12 cellular contexts compared by ENCODE assay signal in the genomic region with DNA sequence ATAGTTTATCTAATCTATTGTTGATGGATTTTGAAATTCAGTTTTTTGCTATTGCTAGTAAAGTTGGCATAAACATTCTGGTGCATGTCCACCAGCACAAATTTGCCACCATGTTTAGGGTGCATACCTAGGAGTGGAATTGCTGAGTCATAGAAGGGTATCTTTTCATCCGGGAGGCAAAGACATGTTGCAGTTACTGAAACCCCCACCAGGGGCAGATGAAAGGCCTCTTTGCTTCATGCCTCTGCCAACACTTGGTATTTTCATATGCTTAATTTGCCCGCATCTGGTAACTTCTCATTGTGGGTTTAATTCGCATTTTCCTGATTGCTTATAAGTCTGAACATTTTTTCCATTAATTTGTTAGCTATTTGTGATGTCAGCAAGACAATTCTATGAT. TPM values are rescaled to one million over a fixed set of nuclear protein-coding genes. Genes with fewer than 3 reads are reported as not detected.
DNase-seq lines count a peak whose midpoint lies in the region; ATAC-seq, FAIRE-seq and TF ChIP-seq lines count a peak whose summit lies in the region.
"Had no signal": no experiment of that assay in that cellular context is flagged by ENCODE, and none has a peak within 500 bp of the region (broad histone marks: within the 10 kb centered on the region; RNA-seq: fewer than 3 reads in every experiment).

No MANE protein-coding gene starts in this region.

- H3K4me2 ChIP-seq in K562 (ENCODE audit: insufficient read depth, low read length) (no peak overlapping the region), neuronal stem cell (ENCODE audit: insufficient read depth, low read length, poor library complexity, severe bottlenecking) (no peak overlapping the region)

- intact Hi-C loops in activated CD4-positive, alpha-beta T cell treated with anti-CD3 and anti-CD28 coated beads for 36 hours (cut with DNase I, micrococcal nuclease) = no loop called here
- intact Hi-C loops in K562 (cut with micrococcal nuclease) = no loop called here

- TF ChIP-seq CTCF in K562 (IDR thresholded peaks at IDR 0.05 in 2 of 3, conservative IDR thresholded peaks at IDR 0.05 in 1 of 3; ENCODE audit: insufficient read depth in 2 of 3, low read depth in 1 of 3, low read length in 3 of 3) (peak in 1 of 3 experiments; percentile 17; a peak in 1 of 6 replicates), osteocyte (IDR thresholded peaks at IDR 0.05) (peak; percentile 35)

- no peak overlapping the region for H3K27ac ChIP-seq in K562 (ENCODE audit: extremely low read depth, low read depth, low read length)
- no peak overlapping the region for H3K27ac ChIP-seq in neuronal stem cell (replicated peaks; ENCODE audit: low read length)
- H3K27ac ChIP-seq: cardiac muscle cell had no signal

- H3K27me3 Mint-ChIP-seq in activated CD4-positive, alpha-beta T cell treated with anti-CD3 and anti-CD28 coated beads for 36 hours = peaks cover 2% of the 10 kb centered on the region
- H3K27me3 Mint-ChIP-seq in osteocyte (ENCODE audit: unreplicated experiment) = peaks cover 14% of the 10 kb centered on the region
- H3K27me3 Mint-ChIP-seq: CD4-positive, alpha-beta memory T cell had no signal

- no peaks in the 10 kb centered on the region for H3K79me2 ChIP-seq in K562 (ENCODE audit: control insufficient read depth, insufficient read depth, low read length)

- no peak overlapping the region for H2BK5ac ChIP-seq in neuronal stem cell (ENCODE audit: low read length)

- no TSS peak for BruUV-seq in K562 (replicated peaks; lab: Mats Ljungman, UMichigan)

- H3K4me3 ChIP-seq in K562 = no peak overlapping the region
- no peak overlapping the region for H3K4me3 ChIP-seq in neuronal stem cell (ENCODE audit: low read length in 2 of 2)
- H3K4me3 ChIP-seq: cardiac muscle cell had no signal

- no peaks in the 10 kb centered on the region for H4K20me1 ChIP-seq in K562 (replicated peaks; ENCODE audit: control insufficient read depth, insufficient read depth, low read length)

- H3K4me1 ChIP-seq in K562 (replicated peaks in 1 of 2; ENCODE audit: control insufficient read depth in 2 of 2, insufficient read depth in 2 of 2, low read length in 2 of 2) = no peaks in the 10 kb centered on the region
- H3K4me1 ChIP-seq in neuronal stem cell (ENCODE audit: control insufficient read depth in 2 of 2, insufficient read depth in 1 of 2, low read depth in 1 of 2, low read length in 2 of 2) = no peaks in the 10 kb centered on the region

- H3K4ac ChIP-seq in neuronal stem cell (ENCODE audit: low read length) = no peak overlapping the region

- no peak overlapping the region for H2BK12ac ChIP-seq in neuronal stem cell (ENCODE audit: low read length)

- no peak for FAIRE-seq in K562 (lab: Jason Lieb, UNC)

- TF ChIP-seq POLR2A in K562 (conservative IDR thresholded peaks at IDR 0.05) = no peak

- H3K27ac Mint-ChIP-seq in activated CD4-positive, alpha-beta T cell treated with anti-CD3 and anti-CD28 coated beads for 36 hours = no peak overlapping the region
- no peak overlapping the region for H3K27ac Mint-ChIP-seq in osteocyte (ENCODE audit: unreplicated experiment)
- H3K27ac Mint-ChIP-seq: CD4-positive, alpha-beta memory T cell had no signal

- H3K14ac ChIP-seq in neuronal stem cell (ENCODE audit: low read length) = no peak overlapping the region

- no peak overlapping the region for H4K8ac ChIP-seq in neuronal stem cell (ENCODE audit: low read depth, low read length)

- H3K4me3 Mint-ChIP-seq in activated CD4-positive, alpha-beta T cell treated with anti-CD3 and anti-CD28 coated beads for 36 hours = no peak overlapping the region
- no peak overlapping the region for H3K4me3 Mint-ChIP-seq in osteocyte (ENCODE audit: unreplicated experiment)
- H3K4me3 Mint-ChIP-seq: CD4-positive, alpha-beta memory T cell had no signal

- no peaks in the 10 kb centered on the region for H3K27me3 ChIP-seq in K562 (ENCODE audit: control insufficient read depth in 2 of 2, insufficient read depth in 2 of 2, low read length in 2 of 2)
- no peaks in the 10 kb centered on the region for H3K27me3 ChIP-seq in neuronal stem cell (ENCODE audit: control insufficient read depth in 3 of 3, insufficient read depth in 3 of 3, low read depth in 1 of 3, low read length in 3 of 3)
- H3K27me3 ChIP-seq: cardiac muscle cell had no signal

- POLR2A ChIA-PET in activated CD4-positive, alpha-beta T cell treated with anti-CD3 and anti-CD28 coated beads for 36 hours (lab: Charles Lee) = no interaction called here
- POLR2A ChIA-PET in K562 (lab: Yijun Ruan, JAX) = no interaction called here

- H2BK15ac ChIP-seq in neuronal stem cell (ENCODE audit: low read length) = no peak overlapping the region

- TF ChIP-seq RAD21 in K562 (CRISPR knock-in tag; conservative IDR thresholded peaks at IDR 0.05 in 1 of 2, IDR thresholded peaks at IDR 0.05 in 1 of 2) = no peak

- 4% methylated on average over 3 of the region's 3 CpGs for WGBS in K562 (ENCODE audit: insufficient coverage, low coverage, missing lambda C conversion rate)
- WGBS in neuronal stem cell (ENCODE audit: extremely low coverage in 2 of 2, insufficient read length in 2 of 2, insufficient replicate concordance in 1 of 2), 2 donors = no CpG with 5 or more reads among the region's 3 CpGs

- CTCF ChIA-PET in activated CD4-positive, alpha-beta T cell treated with anti-CD3 and anti-CD28 coated beads for 36 hours (lab: Charles Lee) = no interaction called here
- CTCF ChIA-PET in K562 (lab: Yijun Ruan, JAX; ENCODE audit: low intra/inter-chr PET ratio) = no interaction called here

- no peaks in the 10 kb centered on the region for H3K36me3 Mint-ChIP-seq in activated CD4-positive, alpha-beta T cell treated with anti-CD3 and anti-CD28 coated beads for 36 hours (ENCODE audit: low read depth)
- no peaks in the 10 kb centered on the region for H3K36me3 Mint-ChIP-seq in osteocyte (ENCODE audit: unreplicated experiment)
- H3K36me3 Mint-ChIP-seq: CD4-positive, alpha-beta memory T cell had no signal

- H3K9me3 ChIP-seq in K562 (replicated peaks; ENCODE audit: control insufficient read depth, insufficient read depth, low read depth, low read length) = no peaks in the 10 kb centered on the region
- no peaks in the 10 kb centered on the region for H3K9me3 ChIP-seq in neuronal stem cell (replicated peaks in 1 of 2; ENCODE audit: control insufficient read depth in 2 of 2, insufficient read depth in 1 of 2, low read depth in 1 of 2, low read length in 2 of 2)

- H3K23ac ChIP-seq in neuronal stem cell (ENCODE audit: low read depth, low read length, poor library complexity) = no peak overlapping the region

- no peaks in the 10 kb centered on the region for H3K79me1 ChIP-seq in neuronal stem cell (ENCODE audit: low read depth, low read length)

- H3K9me3 Mint-ChIP-seq in activated CD4-positive, alpha-beta T cell treated with anti-CD3 and anti-CD28 coated beads for 36 hours (ENCODE audit: low read depth) = no peaks in the 10 kb centered on the region
- peaks cover 3% of the 10 kb centered on the region for H3K9me3 Mint-ChIP-seq in osteocyte (ENCODE audit: unreplicated experiment)

- H2BK120ac ChIP-seq in neuronal stem cell (ENCODE audit: low read depth, low read length) = no peak overlapping the region

- no peak for TF ChIP-seq EP300 in K562 (IDR thresholded peaks at IDR 0.05; ENCODE audit: low read length)

- no peak for ATAC-seq in activated CD4-positive, alpha-beta T cell treated with anti-CD3 and anti-CD28 coated beads for 36 hours
- ATAC-seq in K562 = no peak
- ATAC-seq in HG02852 (IDR thresholded peaks at IDR 0.05; ENCODE audit: unreplicated experiment) = no peak

- H3K9me1 ChIP-seq in K562 (ENCODE audit: control insufficient read depth, insufficient read depth, low read length) = no peaks in the 10 kb centered on the region

- no peak overlapping the region for H3K18ac ChIP-seq in neuronal stem cell (ENCODE audit: low read length)

- H3K4me1 Mint-ChIP-seq in activated CD4-positive, alpha-beta T cell treated with anti-CD3 and anti-CD28 coated beads for 36 hours = no peaks in the 10 kb centered on the region
- H3K4me1 Mint-ChIP-seq in osteocyte (ENCODE audit: unreplicated experiment) = no peaks in the 10 kb centered on the region
- H3K4me1 Mint-ChIP-seq: CD4-positive, alpha-beta memory T cell had no signal

- DNase-seq in activated CD4-positive, alpha-beta T cell treated with anti-CD3 and anti-CD28 coated beads for 36 hours = peak; percentile 26
- no peak for DNase-seq in activated CD4-positive, alpha-beta T cell treated with anti-CD3 and anti-CD28 coated beads, Interleukin-2, amount 50 U/mL, for 1 hour
- peak; percentile 10 for DNase-seq in HuH-7.5 (ENCODE audit: low spot score)
- DNase-seq in K562 (ENCODE audit: extremely low read depth in 1 of 4, low spot score in 3 of 4) = peak; percentile 11 to 41 (median 31)
- DNase-seq in osteocyte (ENCODE audit: extremely low spot score, unreplicated experiment) = no peak
- no peak for DNase-seq in neuronal stem cell (ENCODE audit: low spot score)
- DNase-seq in T-helper 9 cell = no peak
- DNase-seq: activated CD4-positive, alpha-beta T cell treated with anti-CD3 and anti-CD28 coated beads for 4 hours; CD4-positive, alpha-beta memory T cell; retina had no signal

- H3K9ac ChIP-seq in K562 (ENCODE audit: insufficient read depth in 1 of 2, low read depth in 2 of 2, low read length in 2 of 2) = no peak overlapping the region
- no peak overlapping the region for H3K9ac ChIP-seq in neuronal stem cell (ENCODE audit: low read depth, low read length, poor library complexity)

- H2AK5ac ChIP-seq in neuronal stem cell (ENCODE audit: low read depth, low read length) = no peak overlapping the region

- H3K36me3 ChIP-seq in K562 (ENCODE audit: control insufficient read depth, insufficient read depth, low read length) (no peaks in the 10 kb centered on the region), neuronal stem cell (replicated peaks in 1 of 2; ENCODE audit: control insufficient read depth in 2 of 2, insufficient read depth in 2 of 2, low read length in 2 of 2) (no peaks in the 10 kb centered on the region)
- H3K36me3 ChIP-seq: cardiac muscle cell had no signal

- in situ Hi-C loops in K562 (cut with MboI) = no loop called here

- H2AFZ ChIP-seq in K562 (ENCODE audit: low read depth, low read length) (no peak overlapping the region), neuronal stem cell (ENCODE audit: low read length) (no peak overlapping the region)

- no peak overlapping the region for H4K91ac ChIP-seq in neuronal stem cell (ENCODE audit: low read depth, low read length, poor library complexity)

RNA-seq across cellular contexts. Expression of gene DCC, which starts 8.2 kb away (rescaled TPM):
- total RNA-seq in activated CD4-positive, alpha-beta T cell treated with anti-CD3 and anti-CD28 coated beads for 36 hours = not detected
- not detected in 2 replicates for total RNA-seq in K562 (2011; cell fraction: chromatin; rRNA removed; ENCODE audit: low replicate concordance)
- total RNA-seq in K562 (2011; cell fraction: nucleolus; rRNA removed) = not detected in 2 replicates
- total RNA-seq in K562 (2011; cell fraction: nucleoplasm; rRNA removed) = not detected in 2 replicates
- total RNA-seq in K562 (2014; rRNA removed) (not detected in 2 replicates), K562 (2014; rRNA removed; fragmentation: Illumina TruSeq; extraction: Trizol) (not detected in 2 replicates), K562 (2015; rRNA removed; fragmentation: Illumina TruSeq; extraction: Trizol) (not detected in 2 replicates), K562 (2021) (not detected in 2 replicates), osteocyte (0.24 and 0.39 TPM in 2 replicates)
- polyA plus RNA-seq in K562 (2011; rRNA removed) (not detected in 2 replicates), K562 (2014; fragmentation: Illumina TruSeq; extraction: Trizol) (not detected in 2 replicates), K562 (2014; fragmentation: Nextera tagmentation; extraction: Ambion mirVana) (not detected), K562 (2014; rRNA removed) (not detected in 2 replicates)
- polyA plus RNA-seq in K562 (2011; cell fraction: cytosol; rRNA removed) = not detected in 2 replicates
- polyA plus RNA-seq in K562 (2011; cell fraction: nucleus; rRNA removed) = not detected in 2 replicates
- polyA plus RNA-seq in K562 (2012) = not detected in 2 replicates
- polyA minus RNA-seq in K562 (2011; rRNA and poly(A)+ RNA removed) = not detected in 2 replicates
- polyA minus RNA-seq in K562 (2011; cell fraction: cytosol; rRNA and poly(A)+ RNA removed) = not detected in 2 replicates
- polyA minus RNA-seq in K562 (2011; cell fraction: nucleus; rRNA and poly(A)+ RNA removed) = not detected in 2 replicates
- 0.85 TPM for polyA plus RNA-seq in neuronal stem cell (2013, experiment 1 of 2)
- polyA plus RNA-seq in neuronal stem cell (2013, experiment 2 of 2) = 0.94 TPM
- total RNA-seq: CD4-positive, alpha-beta memory T cell had no signal
- polyA plus RNA-seq: CD4-positive, alpha-beta memory T cell had no signal

Comparison
In these comparisons a context has a peak if more than half of its experiments do, and no peak if none do; other contexts are left out.
1. DNase-seq: peak in activated CD4-positive, alpha-beta T cell treated with anti-CD3 and anti-CD28 coated beads for 36 hours (single experiment), HuH-7.5 (single experiment) and K562 (4 of 4); none in activated CD4-positive, alpha-beta T cell treated with anti-CD3 and anti-CD28 coated beads, Interleukin-2, amount 50 U/mL, for 1 hour (single experiment), osteocyte (single experiment), neuronal stem cell (single experiment) and T-helper 9 cell (single experiment).